In the genomic region with DNA sequence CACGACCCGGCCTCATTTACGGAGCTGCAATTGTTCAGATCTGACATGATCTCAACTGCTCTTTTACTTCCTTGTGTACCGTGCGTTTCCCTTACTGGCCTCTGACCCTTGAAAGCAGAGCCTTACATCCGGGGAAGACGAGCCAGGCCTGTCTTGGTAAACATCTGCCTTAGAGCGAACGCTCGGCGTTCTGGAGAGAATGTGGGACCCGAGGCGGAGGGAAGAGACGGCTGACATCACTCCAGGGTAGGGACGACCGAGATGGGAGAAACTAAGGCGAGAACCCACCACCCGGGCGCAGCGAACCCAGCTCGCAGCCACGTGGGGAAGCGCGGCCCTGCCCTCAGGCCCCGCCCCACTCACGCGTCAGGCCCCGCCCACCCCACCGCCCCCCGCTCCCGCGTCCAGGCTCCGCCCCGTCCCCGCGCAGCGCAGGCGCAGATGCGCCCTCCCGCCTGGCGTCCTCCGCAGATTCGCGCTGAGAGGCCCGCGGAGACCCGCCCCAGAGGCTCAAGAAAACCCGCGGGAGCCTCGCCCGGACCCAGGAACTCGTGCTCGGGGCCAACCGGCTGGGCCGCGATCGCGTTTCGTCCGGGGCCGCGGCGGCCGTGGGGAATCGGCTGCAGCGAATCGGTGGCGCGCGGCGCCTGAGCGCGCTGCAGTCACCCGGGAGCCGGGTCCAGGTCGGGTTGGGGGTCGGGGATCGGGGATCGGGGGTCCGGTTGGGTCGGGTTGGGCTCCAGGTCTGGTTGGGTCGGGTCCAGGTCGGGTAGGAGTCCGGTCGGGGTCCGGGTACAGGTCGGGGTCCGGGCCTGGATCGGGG, we compare ENCODE assay signal across 8 cellular contexts.
DNase-seq lines count a peak whose midpoint lies in the region; ATAC-seq and TF ChIP-seq lines count a peak whose summit lies in the region.

A gene (plus strand): TSS at position 438 of the 823 bp plus-strand sequence. CDS start 922 bp downstream, outside the sequence.

- peak; percentile 36 for DNase-seq in GM12864 (ENCODE audit: low read depth)
- peak; percentile 68 for DNase-seq in NCI-H2171 treated with DMSO at 0.1 percent for 48 hours (lab: John Stamatoyannopoulos, UW)
- DNase-seq in activated CD4-positive, CD25-positive, alpha-beta regulatory T cell treated with anti-CD3 and anti-CD28 coated beads, Interleukin-2, amount 50 U/mL, for 72 hours: peak; percentile 93
- peak; percentile 85 for DNase-seq in central memory CD4-positive, alpha-beta T cell
- DNase-seq in islet precursor cell: peak; percentile 89
- peak; percentile 76 to 83 for DNase-seq in stimulated activated CD4-positive, alpha-beta T cell treated with anti-CD3 and anti-CD28 coated beads, Interleukin-12 subunit alpha, Interleukin-12 subunit beta, amount 100 ng/mL, for 24 hours (ENCODE audit: low read depth in 2 of 2)

- ATAC-seq in HG02870 (IDR thresholded peaks at IDR 0.05; ENCODE audit: unreplicated experiment): peak; percentile 74
- no peak for ATAC-seq in GM19023 (IDR thresholded peaks at IDR 0.05; ENCODE audit: unreplicated experiment)

- TF ChIP-seq CTCF in GM12864 (IDR thresholded peaks at IDR 0.05; ENCODE audit: low read depth, low read length, missing control alignments): no peak

- H3K4me3 ChIP-seq in GM12864 (ENCODE audit: low read depth, low read length): peak within 1 kb of the TSS; percentile 80

Comparison
In these comparisons a context has a peak if more than half of its experiments do, and no peak if none do; other contexts are left out.
1. DNase-seq: peak in every context shown above with its lines; median percentile 93 in activated CD4-positive, CD25-positive, alpha-beta regulatory T cell treated with anti-CD3 and anti-CD28 coated beads, Interleukin-2, amount 50 U/mL, for 72 hours; 89 in islet precursor cell; 85 in central memory CD4-positive, alpha-beta T cell; 80 in stimulated activated CD4-positive, alpha-beta T cell treated with anti-CD3 and anti-CD28 coated beads, Interleukin-12 subunit alpha, Interleukin-12 subunit beta, amount 100 ng/mL, for 24 hours; 68 in NCI-H2171 treated with DMSO at 0.1 percent for 48 hours; 36 in GM12864.